31 cellular contexts compared by ENCODE assay signal in the genomic region with DNA sequence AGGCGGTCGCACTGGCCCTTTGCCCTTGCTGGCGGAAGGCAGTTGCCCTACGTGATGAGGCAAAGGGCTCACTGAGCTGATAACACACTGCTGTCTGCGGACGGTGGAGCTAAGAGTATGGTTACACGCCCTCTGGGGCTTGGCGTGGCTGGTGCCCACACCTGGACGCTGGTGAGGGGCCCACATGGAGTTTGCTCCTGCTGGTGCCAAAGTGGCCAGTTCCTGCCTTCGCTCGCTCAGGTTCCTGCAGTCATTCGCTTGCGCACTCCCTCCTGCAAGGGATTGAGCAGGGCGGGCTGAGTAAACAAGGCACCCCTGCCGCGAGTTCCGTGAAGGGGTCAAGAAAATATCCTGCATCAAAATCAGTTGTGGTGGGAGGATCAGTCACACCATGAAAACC. TPM values are rescaled to one million over a fixed set of nuclear protein-coding genes. Genes with fewer than 3 reads are reported as not detected.
"Had no signal": no experiment of that assay in that cellular context is flagged by ENCODE, and none has a peak within 500 bp of the region (broad histone marks: within the 10 kb centered on the region; RNA-seq: fewer than 3 reads in every experiment).

No MANE protein-coding gene starts in this region.

- H3K4me3 Mint-ChIP-seq: activated CD4-positive, alpha-beta T cell treated with anti-CD3 and anti-CD28 coated beads for 36 hours; activated CD4-positive, alpha-beta T cell treated with anti-CD3 and anti-CD28 coated beads, Interleukin-2, amount 10 ng/mL, durations not matched to agents 7 days and 5 days; activated naive CD4-positive, alpha-beta T cell treated with anti-CD3 and anti-CD28 coated beads, Interleukin-2, amount 50 U/mL, for 24 hours; activated naive CD8-positive, alpha-beta T cell treated with anti-CD3 and anti-CD28 coated beads, Interleukin-2, amount 10 ng/mL, durations not matched to agents 7 days and 5 days; activated T-cell treated with anti-CD3 and anti-CD28 coated beads, Interleukin-2, amount 50 U/mL, for 4 hours; brain; T-helper 1 cell treated with Interleukin-12 subunit alpha and Interleukin-12 subunit beta and Interleukin-4 antibody, amounts not matched to agents 30 μg/mL and 1 μg/mL, for 36 hours; T-helper 2 cell treated with Interferon-gamma antibody and Interleukin-4, amounts not matched to agents 5 μg/mL and 100 μg/mL, for 36 hours had no signal

- H3K4me3 ChIP-seq: SJCRH30, SK-N-MC had no signal

- ATAC-seq: activated CD4-positive, alpha-beta T cell treated with anti-CD3 and anti-CD28 coated beads for 36 hours; activated CD4-positive, CD25-positive, alpha-beta regulatory T cell treated with anti-CD3 and anti-CD28 coated beads, Interleukin-2, amount 50 U/mL, for 24 hours; activated T-cell treated with anti-CD3 and anti-CD28 coated beads, Interleukin-2, amount 50 U/mL, for 4 hours; Panc1 had no signal

- H3K4me1 Mint-ChIP-seq: activated CD4-positive, alpha-beta T cell treated with anti-CD3 and anti-CD28 coated beads for 36 hours; activated CD4-positive, alpha-beta T cell treated with anti-CD3 and anti-CD28 coated beads, Interleukin-2, amount 10 ng/mL, durations not matched to agents 7 days and 5 days; activated naive CD4-positive, alpha-beta T cell treated with anti-CD3 and anti-CD28 coated beads, Interleukin-2, amount 50 U/mL, for 24 hours; activated naive CD8-positive, alpha-beta T cell treated with anti-CD3 and anti-CD28 coated beads, Interleukin-2, amount 10 ng/mL, durations not matched to agents 7 days and 5 days had no signal

- H3K36me3 Mint-ChIP-seq: activated naive CD4-positive, alpha-beta T cell treated with anti-CD3 and anti-CD28 coated beads, Interleukin-2, amount 50 U/mL, for 24 hours; activated naive CD8-positive, alpha-beta T cell treated with anti-CD3 and anti-CD28 coated beads, Interleukin-2, amount 10 ng/mL, durations not matched to agents 7 days and 5 days had no signal

- H3K27me3 ChIP-seq: SJCRH30 had no signal

- DNase-seq: activated CD4-positive, alpha-beta T cell treated with anti-CD3 and anti-CD28 coated beads for 36 hours; activated CD4-positive, alpha-beta T cell treated with anti-CD3 and anti-CD28 coated beads, Interleukin-2, amount 10 ng/mL, durations not matched to agents 7 days and 5 days; activated CD4-positive, alpha-beta T cell treated with anti-CD3 and anti-CD28 coated beads, Interleukin-2, amount 50 U/mL, for 48 hours; activated CD8-positive, alpha-beta memory T cell treated with anti-CD3 and anti-CD28 coated beads, Interleukin-2, amount 50 U/mL, for 4 hours; activated effector memory CD4-positive, alpha-beta T cell treated with Interleukin-2 at 50 U/mL for 16 hours; activated naive CD4-positive, alpha-beta T cell treated with Interleukin-2 at 50 U/mL for 16 hours; activated naive CD8-positive, alpha-beta T cell treated with anti-CD3 and anti-CD28 coated beads, Interleukin-2, amount 10 ng/mL, durations not matched to agents 7 days and 5 days; activated T-cell treated with anti-CD3 and anti-CD28 coated beads for 4 hours; activated T-cell treated with anti-CD3 and anti-CD28 coated beads, Interleukin-2, amount 50 U/mL, for 4 hours; amygdala; central memory CD4-positive, alpha-beta T cell; MM.1S; NCI-H1092; NCI-H1436 treated with DMSO at 0.1 percent for 48 hours; NCI-H1694 treated with DMSO at 0.1 percent for 48 hours; NCI-H2029; NCI-H345; NCI-H524 treated with DMSO at 0.1 percent for 48 hours; SHP77; SJCRH30 had no signal

- H3K27ac ChIP-seq: KMS-11, SJCRH30, SK-N-MC had no signal

- H3K9ac ChIP-seq: KMS-11 had no signal

- H3K36me3 ChIP-seq: SJCRH30 had no signal

- H3K9me3 ChIP-seq: SJCRH30 had no signal

- H3K27ac Mint-ChIP-seq: activated CD4-positive, alpha-beta T cell treated with anti-CD3 and anti-CD28 coated beads for 36 hours; activated CD4-positive, alpha-beta T cell treated with anti-CD3 and anti-CD28 coated beads, Interleukin-2, amount 10 ng/mL, durations not matched to agents 7 days and 5 days; activated naive CD4-positive, alpha-beta T cell treated with anti-CD3 and anti-CD28 coated beads, Interleukin-2, amount 50 U/mL, for 24 hours; activated naive CD8-positive, alpha-beta T cell treated with anti-CD3 and anti-CD28 coated beads, Interleukin-2, amount 10 ng/mL, durations not matched to agents 7 days and 5 days; T-helper 1 cell treated with Interleukin-12 subunit alpha and Interleukin-12 subunit beta and Interleukin-4 antibody, amounts not matched to agents 30 μg/mL and 1 μg/mL, for 36 hours; T-helper 2 cell treated with Interferon-gamma antibody and Interleukin-4, amounts not matched to agents 5 μg/mL and 100 μg/mL, for 36 hours had no signal

- H3K9me3 Mint-ChIP-seq: activated CD4-positive, alpha-beta T cell treated with anti-CD3 and anti-CD28 coated beads, Interleukin-2, amount 10 ng/mL, durations not matched to agents 7 days and 5 days; activated naive CD4-positive, alpha-beta T cell treated with anti-CD3 and anti-CD28 coated beads, Interleukin-2, amount 50 U/mL, for 24 hours; activated naive CD8-positive, alpha-beta T cell treated with anti-CD3 and anti-CD28 coated beads, Interleukin-2, amount 10 ng/mL, durations not matched to agents 7 days and 5 days; activated T-cell treated with anti-CD3 and anti-CD28 coated beads, Interleukin-2, amount 50 U/mL, for 4 hours; T-helper 1 cell treated with Interleukin-12 subunit alpha and Interleukin-12 subunit beta and Interleukin-4 antibody, amounts not matched to agents 30 μg/mL and 1 μg/mL, for 36 hours; T-helper 2 cell treated with Interferon-gamma antibody and Interleukin-4, amounts not matched to agents 5 μg/mL and 100 μg/mL, for 36 hours had no signal

- H3K4me2 ChIP-seq: KMS-11 had no signal

- H3K27me3 Mint-ChIP-seq: activated CD4-positive, alpha-beta T cell treated with anti-CD3 and anti-CD28 coated beads for 36 hours; activated naive CD4-positive, alpha-beta T cell treated with anti-CD3 and anti-CD28 coated beads, Interleukin-2, amount 50 U/mL, for 24 hours; activated naive CD8-positive, alpha-beta T cell treated with anti-CD3 and anti-CD28 coated beads, Interleukin-2, amount 10 ng/mL, durations not matched to agents 7 days and 5 days had no signal

RNA-seq across cellular contexts. Expression of a gene that starts 18.4 kb away (rescaled TPM):
- total RNA-seq: activated CD4-positive, alpha-beta T cell treated with anti-CD3 and anti-CD28 coated beads for 36 hours; activated CD4-positive, alpha-beta T cell treated with anti-CD3 and anti-CD28 coated beads, Interleukin-2, amount 10 ng/mL, durations not matched to agents 7 days and 5 days; activated naive CD8-positive, alpha-beta T cell treated with anti-CD3 and anti-CD28 coated beads, Interleukin-2, amount 10 ng/mL, durations not matched to agents 7 days and 5 days; bronchial epithelial cell; LHCN-M2; NCI-H460; SJCRH30 had no signal
